20 cellular contexts compared by ENCODE assay signal in genomic region chr6:11614534-11615213, GRCh38.
DNase-seq lines count a peak whose midpoint lies in the region; ATAC-seq and TF ChIP-seq lines count a peak whose summit lies in the region.
"Had no signal": no experiment of that assay in that cellular context is flagged by ENCODE, and none has a peak within 500 bp of the region (broad histone marks: within the 10 kb centered on the region; RNA-seq: fewer than 3 reads in every experiment).

No MANE protein-coding gene starts in this region.

- no peaks in the 10 kb centered on the region for H4K20me1 ChIP-seq in fibroblast of lung (ENCODE audit: control insufficient read depth, extremely low read depth, insufficient read depth, low read length)

- no peak overlapping the region for H2AFZ ChIP-seq in fibroblast of lung (ENCODE audit: low read length)

- whole genome bisulfite sequencing in upper lobe of left lung, 2 donors: 76 to 89% methylated on average over 10 of the region's 10 CpGs

- H3K4me2 ChIP-seq in fibroblast of lung (ENCODE audit: extremely low read depth, insufficient read depth, low read length): no peak overlapping the region

- H3K9ac ChIP-seq in fibroblast of lung (ENCODE audit: insufficient read depth, low read length): no peak overlapping the region

- H3K36me3 ChIP-seq in SJCRH30 (no peaks in the 10 kb centered on the region), fibroblast of lung (ENCODE audit: control insufficient read depth, insufficient read depth, low read length) (no peaks in the 10 kb centered on the region), upper lobe of left lung (no peaks in the 10 kb centered on the region)
- H3K36me3 ChIP-seq: HAP-1, heart right ventricle, right atrium auricular region, vagina had no signal

- H3K4me3 ChIP-seq in SJCRH30 (no peak overlapping the region), fibroblast of lung (replicated peaks in 1 of 4; ENCODE audit: control extremely low read depth in 1 of 4, insufficient read depth in 1 of 4, low read depth in 3 of 4, low read length in 4 of 4) (no peak overlapping the region), upper lobe of left lung (no peak overlapping the region)
- H3K4me3 ChIP-seq: dorsolateral prefrontal cortex, HAP-1, heart right ventricle, right atrium auricular region, vagina had no signal

- DNase-seq in Daoy (ENCODE audit: low read depth) (peak; percentile 47), SJCRH30 (no peak), fibroblast of lung (ENCODE audit: low read depth in 2 of 2) (peak in 1 of 2 donors; percentile 62), pulmonary artery endothelial cell (ENCODE audit: low read depth, low spot score) (peak; percentile 93), upper lobe of left lung (no peak), AG08396 (ENCODE audit: low spot score) (no peak), kidney glomerular epithelial cell (lab: John Stamatoyannopoulos, UW) (no peak)
- no peak for DNase-seq in activated CD4-positive, alpha-beta T cell treated with anti-CD3 and anti-CD28 coated beads for 1 hour
- DNase-seq: activated CD4-positive, CD25-positive, alpha-beta regulatory T cell; activated CD8-positive, alpha-beta memory T cell treated with anti-CD3 and anti-CD28 coated beads for 24 hours; activated naive CD8-positive, alpha-beta T cell treated with anti-CD3 and anti-CD28 coated beads for 36 hours; dorsolateral prefrontal cortex; heart right ventricle; midbrain; NCI-H2029 treated with DMSO at 0.1 percent for 48 hours; stimulated activated CD4-positive, alpha-beta T cell treated with anti-CD3 and anti-CD28 coated beads, Interleukin-1b, Interleukin-23, amount 100 ng/mL, for 48 hours had no signal

- no peaks in the 10 kb centered on the region for H3K27me3 ChIP-seq in SJCRH30
- H3K27me3 ChIP-seq in fibroblast of lung (ENCODE audit: control insufficient read depth, insufficient read depth, low read length): no peaks in the 10 kb centered on the region
- H3K27me3 ChIP-seq in upper lobe of left lung: no peaks in the 10 kb centered on the region
- H3K27me3 ChIP-seq: dorsolateral prefrontal cortex, heart right ventricle, right atrium auricular region, vagina had no signal

- H3K9me3 ChIP-seq in SJCRH30 (replicated peaks): no peaks in the 10 kb centered on the region
- H3K9me3 ChIP-seq in fibroblast of lung (ENCODE audit: control insufficient read depth, insufficient read depth, low read depth, low read length): no peaks in the 10 kb centered on the region
- no peaks in the 10 kb centered on the region for H3K9me3 ChIP-seq in upper lobe of left lung
- H3K9me3 ChIP-seq: HAP-1, heart right ventricle, right atrium auricular region, vagina had no signal

- H3K27ac ChIP-seq in SJCRH30 (peak overlapping the region; percentile 76), fibroblast of lung (ENCODE audit: insufficient read depth, low read length) (peak overlapping the region; percentile 91), upper lobe of left lung (peak overlapping the region in 1 of 4 donors; percentile 53)
- H3K27ac ChIP-seq: HL-60, vagina had no signal

- no peak for ATAC-seq in upper lobe of left lung (ENCODE audit: low FRiP score in 2 of 2)

- TF ChIP-seq CTCF in fibroblast of lung (conservative IDR thresholded peaks at IDR 0.05 in 1 of 2, IDR thresholded peaks at IDR 0.05 in 1 of 2; ENCODE audit: low read depth in 1 of 2, low read length in 2 of 2) (no peak), upper lobe of left lung (IDR thresholded peaks at IDR 0.05) (no peak)

- peak in 1 of 4 donors; percentile 72 for TF ChIP-seq EP300 in upper lobe of left lung (IDR thresholded peaks at IDR 0.05)

- H3K79me2 ChIP-seq in fibroblast of lung (ENCODE audit: control insufficient read depth, insufficient read depth, low read length): no peaks in the 10 kb centered on the region

- H3K4me1 ChIP-seq in SJCRH30: peaks cover 31% of the 10 kb centered on the region
- H3K4me1 ChIP-seq in fibroblast of lung (ENCODE audit: control insufficient read depth, extremely low read depth, insufficient read depth, low read length): peaks cover 30% of the 10 kb centered on the region
- H3K4me1 ChIP-seq in upper lobe of left lung: peaks cover 5 to 30% (median 8%) of the 10 kb centered on the region in 4 donors
- H3K4me1 ChIP-seq: vagina had no signal

- no peak for TF ChIP-seq POLR2A in upper lobe of left lung (IDR thresholded peaks at IDR 0.05)

Comparison
In these comparisons a context has a peak if more than half of its experiments do, and no peak if none do; other contexts are left out.
1. DNase-seq: peak in Daoy (single experiment) and pulmonary artery endothelial cell (single experiment); none in SJCRH30 (0 of 2), upper lobe of left lung (0 of 2), AG08396 (single experiment), kidney glomerular epithelial cell (single experiment) and activated CD4-positive, alpha-beta T cell treated with anti-CD3 and anti-CD28 coated beads for 1 hour (single experiment).